8 cellular contexts compared by ENCODE assay signal in the genomic region with DNA sequence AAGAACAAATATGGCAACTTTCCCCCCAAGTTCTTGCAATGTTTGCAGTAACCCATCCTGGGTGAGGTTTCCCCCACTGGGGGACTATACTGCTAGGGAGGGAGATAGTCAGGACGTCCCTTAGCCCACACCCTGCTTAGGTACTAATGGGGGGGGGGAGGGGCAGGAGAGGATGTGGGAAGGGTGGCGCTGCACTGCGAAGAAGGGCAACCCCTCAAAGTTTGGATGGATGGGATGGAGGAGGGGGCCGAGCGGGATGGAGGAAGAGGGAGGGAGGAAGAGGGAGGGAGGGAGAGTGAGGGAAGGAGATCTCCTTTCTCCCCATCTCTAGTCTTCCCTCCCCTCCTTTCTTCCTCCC.
A peak's percentile ranks its signal among the peaks of the same experiment; 100 is the strongest.
DNase-seq lines count a peak whose midpoint lies in the region; ATAC-seq and TF ChIP-seq lines count a peak whose summit lies in the region.

No MANE protein-coding gene starts in this region.

- peak overlapping the region; percentile 83 for H3K4me3 Mint-ChIP-seq in CD4-positive, alpha-beta T cell

- H3K36me3 Mint-ChIP-seq in CD4-positive, alpha-beta T cell (ENCODE audit: low read depth), result no peaks in the 10 kb centered on the region

- H4K91ac ChIP-seq in neuronal stem cell (ENCODE audit: low read depth, low read length, poor library complexity), result no peak overlapping the region

- 0 to 6% methylated on average over 2 to 5 of the region's 5 CpGs for WGBS in ectodermal cell, 2 experiments
- no CpG with 5 or more reads among the region's 5 CpGs for WGBS in neuronal stem cell (ENCODE audit: extremely low coverage in 2 of 2, insufficient read length in 2 of 2, insufficient replicate concordance in 1 of 2), 2 donors

- no peaks in the 10 kb centered on the region for H3K79me1 ChIP-seq in neuronal stem cell (ENCODE audit: low read depth, low read length)

- H3K9ac ChIP-seq in neuronal stem cell (ENCODE audit: low read depth, low read length, poor library complexity), result no peak overlapping the region

- DNase-seq in CD4-positive, alpha-beta T cell, result no peak
- DNase-seq in LNCaP clone FGC (ENCODE audit: low read depth) (no peak), neuronal stem cell (ENCODE audit: low spot score) (no peak), DMS53 (lab: John Stamatoyannopoulos, UW) (no peak), DMS153 (lab: John Stamatoyannopoulos, UW) (no peak)

- TF ChIP-seq CTCF in CD4-positive, alpha-beta T cell (IDR thresholded peaks at IDR 0.05), result no peak
- no peak for TF ChIP-seq CTCF in LNCaP clone FGC (IDR thresholded peaks at IDR 0.05; ENCODE audit: control insufficient read depth, extremely low read depth, insufficient read depth)

- no peak overlapping the region for H2BK120ac ChIP-seq in neuronal stem cell (ENCODE audit: low read depth, low read length)

- H3K4ac ChIP-seq in neuronal stem cell (ENCODE audit: low read length), result no peak overlapping the region

- peak overlapping the region; percentile 96 for H3K4me2 ChIP-seq in neuronal stem cell (ENCODE audit: insufficient read depth, low read length, poor library complexity, severe bottlenecking)

- intact Hi-C loops in CD4-positive, alpha-beta T cell (cut with DNase I, micrococcal nuclease), result no loop called here

- H2BK12ac ChIP-seq in neuronal stem cell (ENCODE audit: low read length), result no peak overlapping the region

- H2AFZ ChIP-seq in neuronal stem cell (ENCODE audit: low read length), result peak overlapping the region; percentile 95

- no peak overlapping the region for H3K27ac Mint-ChIP-seq in CD4-positive, alpha-beta T cell

- CTCF ChIA-PET in CD4-positive, alpha-beta T cell (lab: Charles Lee), result no interaction called here

- no peak overlapping the region for H3K14ac ChIP-seq in neuronal stem cell (ENCODE audit: low read length)

- H3K36me3 ChIP-seq in ectodermal cell (ENCODE audit: control insufficient read depth, insufficient read depth, low read length) (no peaks in the 10 kb centered on the region), neuronal stem cell (replicated peaks in 1 of 2; ENCODE audit: control insufficient read depth in 2 of 2, insufficient read depth in 2 of 2, low read length in 2 of 2) (no peaks in the 10 kb centered on the region)

- no peak overlapping the region for H4K8ac ChIP-seq in neuronal stem cell (ENCODE audit: low read depth, low read length)

- H2BK5ac ChIP-seq in neuronal stem cell (ENCODE audit: low read length), result no peak overlapping the region

- H3K4me3 ChIP-seq in LNCaP clone FGC (ENCODE audit: low read depth, low read length) (0 out of 2 replicates have a peak overlapping the region, but pooled peaks have one; percentile 9), ectodermal cell (ENCODE audit: insufficient read depth, low read depth, low read length) (peak overlapping the region; percentile 52), neuronal stem cell (ENCODE audit: low read length in 2 of 2) (peak overlapping the region; percentile 54 to 78)

- H3K23ac ChIP-seq in neuronal stem cell (ENCODE audit: low read depth, low read length, poor library complexity), result no peak overlapping the region

- H3K4me1 Mint-ChIP-seq in CD4-positive, alpha-beta T cell (ENCODE audit: low read depth), result peaks cover 59% of the 10 kb centered on the region

- no peak overlapping the region for H3K18ac ChIP-seq in neuronal stem cell (ENCODE audit: low read length)

- no peaks in the 10 kb centered on the region for H3K9me3 Mint-ChIP-seq in CD4-positive, alpha-beta T cell

- H2AK5ac ChIP-seq in neuronal stem cell (ENCODE audit: low read depth, low read length), result no peak overlapping the region

- H2BK15ac ChIP-seq in neuronal stem cell (ENCODE audit: low read length), result no peak overlapping the region

- H3K27me3 Mint-ChIP-seq in CD4-positive, alpha-beta T cell, result peaks cover 98% of the 10 kb centered on the region

- H3K9me3 ChIP-seq in CD4-positive, alpha-beta T cell (ENCODE audit: control insufficient read depth, low read length), result no peaks in the 10 kb centered on the region
- H3K9me3 ChIP-seq in ectodermal cell (ENCODE audit: control insufficient read depth, low read length), result no peaks in the 10 kb centered on the region
- H3K9me3 ChIP-seq in neuronal stem cell (replicated peaks in 1 of 2; ENCODE audit: control insufficient read depth in 2 of 2, insufficient read depth in 1 of 2, low read depth in 1 of 2, low read length in 2 of 2), result peaks cover 0 to 1% of the 10 kb centered on the region in 2 donors

- ATAC-seq in CD4-positive, alpha-beta T cell (ENCODE audit: poor library complexity), result no peak
- ATAC-seq in GM18861 (IDR thresholded peaks at IDR 0.05; ENCODE audit: unreplicated experiment) (no peak), HG03159 (IDR thresholded peaks at IDR 0.05; ENCODE audit: unreplicated experiment) (no peak)

- POLR2A ChIA-PET in CD4-positive, alpha-beta T cell (lab: Charles Lee), result no interaction called here

- H3K27ac ChIP-seq in CD4-positive, alpha-beta T cell (ENCODE audit: low read depth, low read length), result no peak overlapping the region
- H3K27ac ChIP-seq in ectodermal cell (ENCODE audit: insufficient read depth, low read depth, low read length, poor library complexity, severe bottlenecking), result no peak overlapping the region
- H3K27ac ChIP-seq in neuronal stem cell (replicated peaks; ENCODE audit: low read length), result no peak overlapping the region

- H3K27me3 ChIP-seq in CD4-positive, alpha-beta T cell (ENCODE audit: control insufficient read depth, insufficient read depth, low read length), result peaks cover 96% of the 10 kb centered on the region
- H3K27me3 ChIP-seq in ectodermal cell (ENCODE audit: control insufficient read depth, insufficient read depth, low read length, poor library complexity, severe bottlenecking), result peaks cover 100% of the 10 kb centered on the region
- H3K27me3 ChIP-seq in neuronal stem cell (ENCODE audit: control insufficient read depth in 3 of 3, insufficient read depth in 3 of 3, low read depth in 1 of 3, low read length in 3 of 3), result peaks cover 48 to 99% (median 98%) of the 10 kb centered on the region in 3 experiments

- H3K4me1 ChIP-seq in ectodermal cell (ENCODE audit: control insufficient read depth, insufficient read depth, low read length), result peaks cover 31% of the 10 kb centered on the region
- H3K4me1 ChIP-seq in neuronal stem cell (ENCODE audit: control insufficient read depth in 2 of 2, insufficient read depth in 1 of 2, low read depth in 1 of 2, low read length in 2 of 2), result peaks cover 9 to 32% of the 10 kb centered on the region in 2 donors

Comparison
In these comparisons a context has a peak if more than half of its experiments do, and no peak if none do; other contexts are left out.
1. H3K4me3 ChIP-seq: peak in every context shown above with its lines; median percentile 66 in neuronal stem cell; 52 in ectodermal cell; 9 in LNCaP clone FGC.